Comparison of ENCODE assay signal across 23 cellular contexts in the genomic region with DNA sequence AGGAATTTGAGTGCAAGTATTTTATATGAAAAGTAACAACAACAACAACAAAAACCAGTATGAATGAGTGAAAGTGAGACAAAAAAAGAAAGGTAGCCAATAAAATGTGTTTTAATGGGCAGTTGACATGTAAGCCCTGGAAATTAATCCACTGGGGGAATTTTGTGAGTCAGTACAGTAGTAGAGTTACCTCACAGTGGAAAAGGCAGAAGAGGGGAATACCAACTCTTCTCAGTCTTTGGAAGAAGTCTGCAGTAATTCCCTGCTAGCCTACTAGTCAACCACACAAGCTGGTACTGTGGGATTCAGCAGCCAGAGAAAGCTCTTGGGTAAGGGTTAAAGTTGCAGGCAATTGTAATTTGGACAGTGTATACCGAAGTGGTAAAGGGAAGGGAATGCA.
DNase-seq lines count a peak whose midpoint lies in the region; ATAC-seq and TF ChIP-seq lines count a peak whose summit lies in the region.
"Had no signal": no experiment of that assay in that cellular context is flagged by ENCODE, and none has a peak within 500 bp of the region (broad histone marks: within the 10 kb centered on the region; RNA-seq: fewer than 3 reads in every experiment).

No MANE protein-coding gene starts in this region.

- H3K36me3 Mint-ChIP-seq in GM23338 (ENCODE audit: low read depth): no peaks in the 10 kb centered on the region

- no peaks in the 10 kb centered on the region for H4K20me1 ChIP-seq in GM23338 (replicated peaks; ENCODE audit: insufficient read depth)

- no peaks in the 10 kb centered on the region for H3K79me2 ChIP-seq in GM23338 (replicated peaks; ENCODE audit: insufficient read depth)

- H3K9me2 ChIP-seq in GM23338 (ENCODE audit: insufficient read depth): no peaks in the 10 kb centered on the region

- H3K27ac Mint-ChIP-seq in GM23338: no peak overlapping the region
- H3K27ac Mint-ChIP-seq: B cell; effector memory CD8-positive, alpha-beta T cell; immature natural killer cell had no signal

- no peaks in the 10 kb centered on the region for H3K4me1 ChIP-seq in GM23338 (ENCODE audit: insufficient read depth)
- H3K4me1 ChIP-seq: heart left ventricle had no signal

- peaks cover 3% of the 10 kb centered on the region; the same call in 1 of the 3 replicates for H3K4me1 Mint-ChIP-seq in GM23338
- H3K4me1 Mint-ChIP-seq: B cell, immature natural killer cell had no signal

- no peaks in the 10 kb centered on the region for H3K36me3 ChIP-seq in GM23338 (ENCODE audit: insufficient read depth)
- H3K36me3 ChIP-seq: heart left ventricle, right lobe of liver had no signal

- H3K27me3 ChIP-seq in GM23338 (ENCODE audit: insufficient read depth): no peaks in the 10 kb centered on the region
- H3K27me3 ChIP-seq: heart left ventricle, right lobe of liver had no signal

- DNase-seq in skeletal muscle cell (ENCODE audit: low read depth): peak; percentile 29
- no peak for DNase-seq in dermis blood vessel endothelial cell
- no peak for DNase-seq in GM23338 (ENCODE audit: low spot score)
- no peak for DNase-seq in GM20000 (ENCODE audit: low spot score)
- DNase-seq: activated CD4-positive, alpha-beta T cell treated with anti-CD3 and anti-CD28 coated beads for 48 hours; activated CD8-positive, alpha-beta memory T cell treated with anti-CD3 and anti-CD28 coated beads, Interleukin-2, amount 50 U/mL, for 4 hours; aorta; cerebellar nuclear complex; effector memory CD8-positive, alpha-beta T cell; EL; heart left ventricle; immature natural killer cell; NCI-H187 treated with DMSO at 0.1 percent for 48 hours; NCI-H446; NK-92 treated with Interleukin-12 subunit alpha and Interleukin-12 subunit beta, amount 100 ng/mL, for 24 hours; right lobe of liver had no signal

- H3K9me3 Mint-ChIP-seq in GM23338: no peaks in the 10 kb centered on the region

- no peak overlapping the region for H3K27ac ChIP-seq in GM23338 (ENCODE audit: low read depth)
- H3K27ac ChIP-seq: heart left ventricle, HL-60, right lobe of liver had no signal

- H3K27me3 Mint-ChIP-seq in GM23338 (ENCODE audit: insufficient read depth, low read depth, poor library complexity): no peaks in the 10 kb centered on the region
- H3K27me3 Mint-ChIP-seq: B cell had no signal

- TF ChIP-seq CTCF in GM23338 (conservative IDR thresholded peaks at IDR 0.05; ENCODE audit: low read depth in 2 of 2) (no peak), GM20000 (IDR thresholded peaks at IDR 0.05; ENCODE audit: extremely low read depth, missing control alignments) (no peak)

- H2AFZ ChIP-seq in GM23338: no peak overlapping the region; the same call in 1 of the 2 replicates

- H3K4me3 ChIP-seq in skeletal muscle cell (ENCODE audit: low read depth, low read length) (no peak overlapping the region), GM23338 (no peak overlapping the region)
- H3K4me3 ChIP-seq: heart left ventricle, lung, right lobe of liver had no signal

- H3K4me3 Mint-ChIP-seq in GM23338: no peak overlapping the region
- H3K4me3 Mint-ChIP-seq: B cell; effector memory CD8-positive, alpha-beta T cell; immature natural killer cell had no signal

- ATAC-seq in GM18870 (IDR thresholded peaks at IDR 0.05; ENCODE audit: unreplicated experiment) (peak; percentile 79), HG02588 (IDR thresholded peaks at IDR 0.05; ENCODE audit: unreplicated experiment) (peak; percentile 57), HG03432 (IDR thresholded peaks at IDR 0.05; ENCODE audit: unreplicated experiment) (peak; percentile 81), GM23338 (no peak)
- ATAC-seq: effector memory CD8-positive, alpha-beta T cell; HCT116; heart left ventricle; right lobe of liver had no signal

- no peaks in the 10 kb centered on the region for H3F3A ChIP-seq in GM23338 (replicated peaks; ENCODE audit: low read depth)

- H3K4me2 ChIP-seq in GM23338: no peak overlapping the region

TF ChIP-seq in GM23338, 12 proteins besides CTCF, POLR2A, EP300 and RAD21:
- TF ChIP-seq, protein P1, sequence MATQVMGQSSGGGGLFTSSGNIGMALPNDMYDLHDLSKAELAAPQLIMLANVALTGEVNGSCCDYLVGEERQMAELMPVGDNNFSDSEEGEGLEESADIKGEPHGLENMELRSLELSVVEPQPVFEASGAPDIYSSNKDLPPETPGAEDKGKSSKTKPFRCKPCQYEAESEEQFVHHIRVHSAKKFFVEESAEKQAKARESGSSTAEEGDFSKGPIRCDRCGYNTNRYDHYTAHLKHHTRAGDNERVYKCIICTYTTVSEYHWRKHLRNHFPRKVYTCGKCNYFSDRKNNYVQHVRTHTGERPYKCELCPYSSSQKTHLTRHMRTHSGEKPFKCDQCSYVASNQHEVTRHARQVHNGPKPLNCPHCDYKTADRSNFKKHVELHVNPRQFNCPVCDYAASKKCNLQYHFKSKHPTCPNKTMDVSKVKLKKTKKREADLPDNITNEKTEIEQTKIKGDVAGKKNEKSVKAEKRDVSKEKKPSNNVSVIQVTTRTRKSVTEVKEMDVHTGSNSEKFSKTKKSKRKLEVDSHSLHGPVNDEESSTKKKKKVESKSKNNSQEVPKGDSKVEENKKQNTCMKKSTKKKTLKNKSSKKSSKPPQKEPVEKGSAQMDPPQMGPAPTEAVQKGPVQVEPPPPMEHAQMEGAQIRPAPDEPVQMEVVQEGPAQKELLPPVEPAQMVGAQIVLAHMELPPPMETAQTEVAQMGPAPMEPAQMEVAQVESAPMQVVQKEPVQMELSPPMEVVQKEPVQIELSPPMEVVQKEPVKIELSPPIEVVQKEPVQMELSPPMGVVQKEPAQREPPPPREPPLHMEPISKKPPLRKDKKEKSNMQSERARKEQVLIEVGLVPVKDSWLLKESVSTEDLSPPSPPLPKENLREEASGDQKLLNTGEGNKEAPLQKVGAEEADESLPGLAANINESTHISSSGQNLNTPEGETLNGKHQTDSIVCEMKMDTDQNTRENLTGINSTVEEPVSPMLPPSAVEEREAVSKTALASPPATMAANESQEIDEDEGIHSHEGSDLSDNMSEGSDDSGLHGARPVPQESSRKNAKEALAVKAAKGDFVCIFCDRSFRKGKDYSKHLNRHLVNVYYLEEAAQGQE (IDR thresholded peaks at IDR 0.05; ENCODE audit: unreplicated experiment): no peak
- TF ChIP-seq ZNF331 (CRISPR knock-in tag; IDR thresholded peaks at IDR 0.05; ENCODE audit: low read depth): no peak
